20 cellular contexts compared by ENCODE assay signal in the genomic region with DNA sequence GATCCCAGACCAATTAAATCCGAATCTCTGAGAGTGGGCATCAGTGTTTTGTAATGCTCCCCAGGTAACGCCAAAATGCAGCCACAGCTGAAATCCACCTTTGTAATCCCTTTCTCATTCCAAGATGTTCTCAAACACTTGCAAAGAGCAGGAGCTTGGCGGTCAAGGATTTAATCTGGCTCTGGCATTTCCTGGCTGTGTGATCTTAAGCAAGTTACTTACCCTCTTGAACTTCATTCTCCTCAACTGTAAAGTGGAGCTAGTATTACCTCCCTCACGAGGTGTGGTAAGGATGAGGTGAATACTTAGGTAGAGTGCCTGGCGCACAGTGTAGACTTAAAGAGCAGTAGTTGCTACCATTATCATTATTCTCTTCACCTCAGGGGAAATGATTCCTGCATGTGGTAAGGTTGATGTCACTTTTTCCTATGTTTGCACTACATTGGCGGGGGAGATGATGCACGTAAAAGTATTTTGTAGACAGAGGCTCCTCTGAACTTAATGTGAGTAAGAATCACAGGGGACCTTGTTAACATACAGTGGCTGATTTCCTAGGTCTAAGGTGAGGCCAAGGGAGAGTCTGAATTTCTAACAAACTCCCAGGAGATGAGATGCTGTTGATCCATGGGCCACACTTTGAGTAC.
A peak's percentile ranks its signal among the peaks of the same experiment; 100 is the strongest.
DNase-seq lines count a peak whose midpoint lies in the region; ATAC-seq, FAIRE-seq and TF ChIP-seq lines count a peak whose summit lies in the region.
"Had no signal": no experiment of that assay in that cellular context is flagged by ENCODE, and none has a peak within 500 bp of the region (broad histone marks: within the 10 kb centered on the region; RNA-seq: fewer than 3 reads in every experiment).

No MANE protein-coding gene starts in this region.

- no peak overlapping the region for H2AFZ ChIP-seq in astrocyte (ENCODE audit: low read depth, low read length)
- H2AFZ ChIP-seq in osteoblast (ENCODE audit: low read length): no peak overlapping the region

- peak; percentile 62 for FAIRE-seq in astrocyte (lab: Jason Lieb, UNC)

- H3K36me3 Mint-ChIP-seq in astrocyte (ENCODE audit: low read depth, unreplicated experiment): peaks cover 6% of the 10 kb centered on the region
- H3K36me3 Mint-ChIP-seq in mesothelial cell of epicardium: peaks cover 4% of the 10 kb centered on the region
- H3K36me3 Mint-ChIP-seq in HFFc6 (ENCODE audit: low read depth): no peaks in the 10 kb centered on the region
- H3K36me3 Mint-ChIP-seq: CD4-positive, CD25-positive, alpha-beta regulatory T cell; IgD-negative memory B cell had no signal

- H3K4me1 ChIP-seq in HUES64 (ENCODE audit: insufficient read depth, low read length) (peaks cover 21% of the 10 kb centered on the region), astrocyte (ENCODE audit: insufficient read depth, low read length) (peaks cover 2% of the 10 kb centered on the region), iPS-18a (ENCODE audit: control insufficient read depth, low read depth, low read length) (peaks cover 20% of the 10 kb centered on the region), osteoblast (ENCODE audit: insufficient read depth, low read length) (no peaks in the 10 kb centered on the region)

- H3K9me3 ChIP-seq in HUES64 (ENCODE audit: insufficient read depth, low read depth, low read length): peaks cover 5% of the 10 kb centered on the region; the same call in 1 of the 2 replicates
- H3K9me3 ChIP-seq in astrocyte (ENCODE audit: insufficient read depth, low read depth, low read length): no peaks in the 10 kb centered on the region
- H3K9me3 ChIP-seq in iPS-18a (ENCODE audit: control insufficient read depth, low read depth, low read length): no peaks in the 10 kb centered on the region
- H3K9me3 ChIP-seq in osteoblast (ENCODE audit: low read depth, low read length): no peaks in the 10 kb centered on the region
- H3K9me3 ChIP-seq: SK-N-SH had no signal

- H3K4me2 ChIP-seq in astrocyte (ENCODE audit: low read length) (no peak overlapping the region), osteoblast (ENCODE audit: insufficient read depth, low read length) (no peak overlapping the region)
- H3K4me2 ChIP-seq: SK-N-SH had no signal

- H3K4me3 Mint-ChIP-seq in astrocyte (ENCODE audit: unreplicated experiment): no peak overlapping the region
- no peak overlapping the region for H3K4me3 Mint-ChIP-seq in mesothelial cell of epicardium
- H3K4me3 Mint-ChIP-seq in HFFc6: no peak overlapping the region
- H3K4me3 Mint-ChIP-seq: CD4-positive, CD25-positive, alpha-beta regulatory T cell; IgD-negative memory B cell had no signal

- H3K27ac ChIP-seq in HUES64 (ENCODE audit: low read depth, low read length): peak overlapping the region; percentile 65; the same call in 1 of the 2 replicates
- no peak overlapping the region for H3K27ac ChIP-seq in astrocyte (ENCODE audit: low read depth, low read length)
- H3K27ac ChIP-seq in iPS-18a (ENCODE audit: low read length): peak overlapping the region; percentile 33
- H3K27ac ChIP-seq in osteoblast (ENCODE audit: low read depth, low read length): no peak overlapping the region

- DNase-seq in astrocyte (ENCODE audit: low read depth): no peak
- DNase-seq in mesothelial cell of epicardium (ENCODE audit: low spot score in 2 of 2, unreplicated experiment in 2 of 2): no peak
- DNase-seq in osteoblast (ENCODE audit: insufficient read length, low spot score, missing footprints): no peak
- no peak for DNase-seq in HFFc6
- DNase-seq in sciatic nerve (ENCODE audit: low spot score): no peak
- DNase-seq: ACHN; Calu3; CD4-positive, CD25-positive, alpha-beta regulatory T cell; GF-D8; GOT3; NCI-H1436; NCI-H2029 treated with DMSO at 0.1 percent for 48 hours; NCI-H524 treated with DMSO at 0.1 percent for 48 hours; Right ventricle myocardium superior; SK-N-SH had no signal

- no peak overlapping the region for H3K27ac Mint-ChIP-seq in astrocyte (ENCODE audit: unreplicated experiment)
- H3K27ac Mint-ChIP-seq in mesothelial cell of epicardium: peak overlapping the region; percentile 13
- H3K27ac Mint-ChIP-seq in HFFc6: no peak overlapping the region
- H3K27ac Mint-ChIP-seq: CD4-positive, CD25-positive, alpha-beta regulatory T cell; IgD-negative memory B cell had no signal

- no peaks in the 10 kb centered on the region for H3K27me3 ChIP-seq in HUES64 (ENCODE audit: insufficient read depth, low read length)
- H3K27me3 ChIP-seq in astrocyte (ENCODE audit: insufficient read depth, low read length): no peaks in the 10 kb centered on the region
- no peaks in the 10 kb centered on the region for H3K27me3 ChIP-seq in iPS-18a (ENCODE audit: control insufficient read depth, insufficient read depth, low read length)
- H3K27me3 ChIP-seq in osteoblast (ENCODE audit: insufficient read depth, low read length): no peaks in the 10 kb centered on the region

- intact Hi-C loops in sciatic nerve (cut with DNase I): no loop called here

- ATAC-seq in sciatic nerve (no peak), HG03354 (IDR thresholded peaks at IDR 0.05; ENCODE audit: poor library complexity, severe bottlenecking, unreplicated experiment) (no peak)
- ATAC-seq: Panc1 had no signal

- H4K20me1 ChIP-seq in astrocyte (ENCODE audit: insufficient read depth, low read length) (no peaks in the 10 kb centered on the region), osteoblast (ENCODE audit: insufficient read depth, low read length) (no peaks in the 10 kb centered on the region)

- 57% methylated on average over 5 of the region's 7 CpGs for WGBS in HUES64

- H3K4me1 Mint-ChIP-seq in astrocyte (ENCODE audit: low read depth, unreplicated experiment) (no peaks in the 10 kb centered on the region), mesothelial cell of epicardium (peaks cover 17% of the 10 kb centered on the region), HFFc6 (ENCODE audit: low read depth) (peaks cover 7% of the 10 kb centered on the region)
- H3K4me1 Mint-ChIP-seq: CD4-positive, CD25-positive, alpha-beta regulatory T cell; IgD-negative memory B cell had no signal

- no peak overlapping the region for H3K9ac ChIP-seq in HUES64 (ENCODE audit: low read depth, low read length)
- no peak overlapping the region for H3K9ac ChIP-seq in astrocyte (ENCODE audit: low read length)
- H3K9ac ChIP-seq in iPS-18a (ENCODE audit: low read length): no peak overlapping the region
- H3K9ac ChIP-seq: SK-N-SH had no signal

- H3K79me2 ChIP-seq in astrocyte (ENCODE audit: insufficient read depth, low read length) (no peaks in the 10 kb centered on the region), osteoblast (ENCODE audit: insufficient read depth, low read length) (no peaks in the 10 kb centered on the region)

- H3K4me3 ChIP-seq in HUES64 (ENCODE audit: low read length) (peak overlapping the region; percentile 0; the same call in 1 of the 2 replicates), astrocyte (ENCODE audit: insufficient read depth, low read depth, low read length) (no peak overlapping the region), iPS-18a (ENCODE audit: low read length) (peak overlapping the region; percentile 18), osteoblast (ENCODE audit: insufficient read depth, low read length) (no peak overlapping the region)

- H3K9me3 Mint-ChIP-seq in astrocyte (ENCODE audit: unreplicated experiment) (peaks cover 6% of the 10 kb centered on the region), mesothelial cell of epicardium (no peaks in the 10 kb centered on the region), HFFc6 (no peaks in the 10 kb centered on the region)
- H3K9me3 Mint-ChIP-seq: CD4-positive, CD25-positive, alpha-beta regulatory T cell; IgD-negative memory B cell had no signal

- H3K36me3 ChIP-seq in HUES64 (ENCODE audit: insufficient read depth, low read length) (no peaks in the 10 kb centered on the region), astrocyte (ENCODE audit: insufficient read depth, low read length) (no peaks in the 10 kb centered on the region), iPS-18a (ENCODE audit: control insufficient read depth, low read depth, low read length) (no peaks in the 10 kb centered on the region), osteoblast (ENCODE audit: insufficient read depth, low read length) (no peaks in the 10 kb centered on the region)

- H3K27me3 Mint-ChIP-seq in astrocyte (ENCODE audit: low read depth, unreplicated experiment) (no peaks in the 10 kb centered on the region), mesothelial cell of epicardium (ENCODE audit: low read depth) (no peaks in the 10 kb centered on the region), HFFc6 (ENCODE audit: insufficient read depth) (no peaks in the 10 kb centered on the region)
- H3K27me3 Mint-ChIP-seq: IgD-negative memory B cell had no signal

- no peak for TF ChIP-seq CTCF in astrocyte (IDR thresholded peaks at IDR 0.05; ENCODE audit: insufficient read depth, low read depth, low read length)
- TF ChIP-seq CTCF in mesothelial cell of epicardium (IDR thresholded peaks at IDR 0.05; ENCODE audit: unreplicated experiment): no peak
- TF ChIP-seq CTCF in osteoblast (IDR thresholded peaks at IDR 0.05; ENCODE audit: extremely low read depth, low read depth, low read length): no peak
- TF ChIP-seq CTCF in HFFc6 (IDR thresholded peaks at IDR 0.05): no peak

Comparison
In these comparisons a context has a peak if more than half of its experiments do, and no peak if none do; other contexts are left out.
1. H3K27ac ChIP-seq: peak in HUES64 (single experiment) and iPS-18a (single experiment); none in astrocyte (single experiment) and osteoblast (single experiment).
2. H3K4me3 ChIP-seq: peak in HUES64 (single experiment) and iPS-18a (single experiment); none in astrocyte (single experiment) and osteoblast (single experiment).